Comparison of ENCODE assay signal across 8 cellular contexts in the genomic region with DNA sequence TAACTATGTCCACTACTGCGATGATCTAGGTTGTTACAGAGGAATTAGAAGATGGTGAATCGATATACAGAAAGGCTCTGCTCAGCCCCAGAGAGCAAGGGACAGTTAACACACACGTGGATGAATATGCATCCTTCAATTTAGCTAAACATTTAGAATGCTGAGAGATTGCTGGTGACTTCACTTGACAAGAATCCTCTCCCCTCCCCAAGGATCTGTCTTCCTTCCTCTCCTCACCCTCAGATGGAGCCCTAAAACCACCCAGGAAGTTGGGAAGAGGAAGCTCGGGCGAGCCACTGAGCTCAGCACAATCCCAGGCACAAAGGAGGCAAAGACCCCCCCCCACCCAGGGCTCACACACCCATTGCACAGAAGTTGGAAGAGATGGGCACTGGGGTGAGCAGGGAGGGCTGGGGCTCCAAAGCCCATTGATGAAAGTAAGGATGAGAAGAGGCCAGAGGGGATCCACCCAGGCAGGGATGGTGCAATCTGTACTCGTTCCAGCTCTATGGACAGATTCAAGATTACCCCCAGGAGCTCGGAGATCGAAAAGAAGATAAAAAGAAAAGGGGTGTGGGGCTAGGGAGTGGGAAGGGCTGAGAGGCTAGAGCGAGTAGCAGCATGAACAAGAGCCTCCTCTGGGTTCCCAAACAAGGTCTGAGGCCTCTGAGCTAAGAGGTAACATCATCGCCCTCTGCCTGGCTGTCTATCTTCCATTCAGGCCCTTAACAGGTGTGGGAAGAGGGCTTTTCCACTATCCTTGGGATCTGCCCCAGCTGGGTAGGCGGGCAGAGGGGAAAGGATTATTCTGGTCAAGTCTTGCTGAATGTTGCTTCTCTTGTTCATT. TPM values are rescaled to one million over a fixed set of nuclear protein-coding genes. Genes with fewer than 3 reads are reported as not detected.
DNase-seq lines count a peak whose midpoint lies in the region; ATAC-seq and FAIRE-seq lines count a peak whose summit lies in the region.

No MANE protein-coding gene starts in this region.

- H3K27me3 Mint-ChIP-seq in activated T-cell treated with anti-CD3 and anti-CD28 coated beads, Interleukin-2, amount 50 U/mL, for 24 hours = peaks cover 12% of the 10 kb centered on the region
- no peaks in the 10 kb centered on the region for H3K27me3 Mint-ChIP-seq in naive B cell

- peak overlapping the region; percentile 90 for H3K4me3 ChIP-seq in SJSA1
- peak overlapping the region; percentile 61 for H3K4me3 ChIP-seq in effector memory CD4-positive, alpha-beta T cell (ENCODE audit: insufficient read depth, low read depth, low read length, poor library complexity, severe bottlenecking)

- H3K27ac Mint-ChIP-seq in activated T-cell treated with anti-CD3 and anti-CD28 coated beads, Interleukin-2, amount 50 U/mL, for 24 hours = peak overlapping the region; percentile 95
- peak overlapping the region; percentile 89 to 97 (median 94) for H3K27ac Mint-ChIP-seq in naive B cell

- H3K36me3 Mint-ChIP-seq in activated T-cell treated with anti-CD3 and anti-CD28 coated beads, Interleukin-2, amount 50 U/mL, for 24 hours (ENCODE audit: low read depth) = peaks cover 33% of the 10 kb centered on the region
- peaks cover 0 to 5% of the 10 kb centered on the region in 2 donors for H3K36me3 Mint-ChIP-seq in naive B cell

- H3K36me3 ChIP-seq in SJSA1 = peaks cover 39% of the 10 kb centered on the region
- H3K36me3 ChIP-seq in effector memory CD4-positive, alpha-beta T cell (ENCODE audit: control insufficient read depth, insufficient read depth, low read length) = peaks cover 15% of the 10 kb centered on the region

- no peak for FAIRE-seq in urothelium cell line (lab: Jason Lieb, UNC)

- no peaks in the 10 kb centered on the region for H3K9me3 Mint-ChIP-seq in activated T-cell treated with anti-CD3 and anti-CD28 coated beads, Interleukin-2, amount 50 U/mL, for 24 hours
- peaks cover 0 to 7% (median 0%) of the 10 kb centered on the region in 7 donors for H3K9me3 Mint-ChIP-seq in naive B cell

- peaks cover 28% of the 10 kb centered on the region for H3K4me1 ChIP-seq in SJSA1 (replicated peaks)
- H3K4me1 ChIP-seq in effector memory CD4-positive, alpha-beta T cell (ENCODE audit: control insufficient read depth, insufficient read depth, low read length, poor library complexity, severe bottlenecking) = peaks cover 17% of the 10 kb centered on the region

- peaks cover 33% of the 10 kb centered on the region for H3K4me1 Mint-ChIP-seq in activated T-cell treated with anti-CD3 and anti-CD28 coated beads, Interleukin-2, amount 50 U/mL, for 24 hours (ENCODE audit: low read depth)
- H3K4me1 Mint-ChIP-seq in naive B cell = peaks cover 20 to 41% (median 40%) of the 10 kb centered on the region in 3 donors

- H3K27ac ChIP-seq in SJSA1 = peak overlapping the region; percentile 98
- H3K27ac ChIP-seq in effector memory CD4-positive, alpha-beta T cell (ENCODE audit: insufficient read depth, low read length, poor library complexity, severe bottlenecking) = peak overlapping the region; percentile 89

- DNase-seq in activated T-cell treated with anti-CD3 and anti-CD28 coated beads, Interleukin-2, amount 50 U/mL, for 24 hours = peak; percentile 38
- DNase-seq in activated T-cell treated with anti-CD3 and anti-CD28 coated beads, Interleukin-2, amount 50 U/mL, for 1 hour = no peak
- peak; percentile 70 to 77 for DNase-seq in SJSA1 (ENCODE audit: low read depth in 1 of 2, low spot score in 2 of 2)
- no peak for DNase-seq in effector memory CD4-positive, alpha-beta T cell
- no peak for DNase-seq in naive B cell
- DNase-seq in urothelium cell line (ENCODE audit: low spot score) = no peak

- ATAC-seq in naive B cell (ENCODE audit: low read depth in 2 of 2) (no peak), GM19467 (IDR thresholded peaks at IDR 0.05; ENCODE audit: unreplicated experiment) (no peak), HG03135 (IDR thresholded peaks at IDR 0.05; ENCODE audit: unreplicated experiment) (no peak)

- H3K27me3 ChIP-seq in SJSA1 (replicated peaks) = no peaks in the 10 kb centered on the region
- H3K27me3 ChIP-seq in effector memory CD4-positive, alpha-beta T cell (replicated peaks; ENCODE audit: control insufficient read depth, insufficient read depth, low read length, poor library complexity, severe bottlenecking) = no peaks in the 10 kb centered on the region

- peak overlapping the region; percentile 92 for H3K4me3 Mint-ChIP-seq in activated T-cell treated with anti-CD3 and anti-CD28 coated beads, Interleukin-2, amount 50 U/mL, for 24 hours
- peak overlapping the region; percentile 83 to 94 (median 88) for H3K4me3 Mint-ChIP-seq in naive B cell

- no peaks in the 10 kb centered on the region for H3K9me3 ChIP-seq in SJSA1 (replicated peaks)
- no peaks in the 10 kb centered on the region for H3K9me3 ChIP-seq in effector memory CD4-positive, alpha-beta T cell (ENCODE audit: control insufficient read depth, low read length)

RNA-seq across cellular contexts. Expression of gene TFE3, which starts 1.3 kb away (rescaled TPM):
- total RNA-seq in SJSA1 (2014; rRNA removed; shearing (Covaris generic)) = 43.0 and 64.3 TPM in 2 replicates
- 10 to 100 TPM in 1 of 6 donors, 1 to 10 TPM in 5; 4.5 to 11.4 (median 6.1) TPM for polyA plus RNA-seq in naive B cell (ENCODE audit: low read depth in 6 of 6)

RNA-seq across cellular contexts. Expression of gene CCDC120, which starts 16.9 kb away (rescaled TPM):
- 0.58 TPM in 1 of 2 replicates, not detected in the other for total RNA-seq in SJSA1 (2014; rRNA removed; shearing (Covaris generic))
- polyA plus RNA-seq in naive B cell (ENCODE audit: low read depth in 6 of 6) = 1 to 10 TPM in 1 of 6 donors, under 1 TPM in 4, not detected in 1; 0.62 to 1.7 (median 0.79) TPM

RNA-seq across cellular contexts. Expression of gene PRAF2, which starts 31.9 kb away (rescaled TPM):
- 5.0 and 5.6 TPM in 2 replicates for total RNA-seq in SJSA1 (2014; rRNA removed; shearing (Covaris generic))
- polyA plus RNA-seq in naive B cell (ENCODE audit: low read depth in 6 of 6) = 10 to 100 TPM; 25.5 to 49.0 (median 38.8) TPM

RNA-seq across cellular contexts. Expression of gene WDR45, which starts 37.8 kb away (rescaled TPM):
- total RNA-seq in SJSA1 (2014; rRNA removed; shearing (Covaris generic)) = 9.7 and 21.4 TPM in 2 replicates
- polyA plus RNA-seq in naive B cell (ENCODE audit: low read depth in 6 of 6) = 10 to 100 TPM; 50.0 to 84.9 (median 57.4) TPM

RNA-seq across cellular contexts. Expression of gene GRIPAP1, which starts 39.8 kb away (rescaled TPM):
- 17.0 and 19.5 TPM in 2 replicates for total RNA-seq in SJSA1 (2014; rRNA removed; shearing (Covaris generic))
- 10 to 100 TPM in 5 of 6 donors, 1 to 10 TPM in 1; 9.3 to 26.8 (median 13.6) TPM for polyA plus RNA-seq in naive B cell (ENCODE audit: low read depth in 6 of 6)

Comparison
In these comparisons a context has a peak if more than half of its experiments do, and no peak if none do; other contexts are left out.
1. DNase-seq: peak in activated T-cell treated with anti-CD3 and anti-CD28 coated beads, Interleukin-2, amount 50 U/mL, for 24 hours (single experiment) and SJSA1 (2 of 2); none in activated T-cell treated with anti-CD3 and anti-CD28 coated beads, Interleukin-2, amount 50 U/mL, for 1 hour (single experiment), effector memory CD4-positive, alpha-beta T cell (0 of 3), naive B cell (single experiment) and urothelium cell line (single experiment).